ENCODE assay signal across 8 cellular contexts in genomic region chr21:32279377-32279680, GRCh38. TPM values are rescaled to one million over a fixed set of nuclear protein-coding genes. Genes with fewer than 3 reads are reported as not detected.
DNase-seq lines count a peak whose midpoint lies in the region; ATAC-seq and TF ChIP-seq lines count a peak whose summit lies in the region.

No MANE protein-coding gene starts in this region.

- peak overlapping the region; percentile 9 to 64; a peak in 1 of 4 replicates for H3K27ac ChIP-seq in SK-N-SH (ENCODE audit: low read depth in 2 of 2, low read length in 1 of 2)
- H3K27ac ChIP-seq in SJCRH30, result no peak overlapping the region

- H3K9me3 ChIP-seq in SK-N-SH, result no peaks in the 10 kb centered on the region
- no peaks in the 10 kb centered on the region for H3K9me3 ChIP-seq in SJCRH30 (replicated peaks)

- H3K27ac Mint-ChIP-seq in glutamatergic neuron (ENCODE audit: unreplicated experiment), result peak overlapping the region; percentile 95
- peak overlapping the region; percentile 97 for H3K27ac Mint-ChIP-seq in stimulated activated naive B cell treated with anti-CD40 and anti-IgM and Interleukin-4, amounts not matched to agents 10 μg/mL and 1 μg/mL and 100 μg/mL, for 72 hours

- H3K4me1 ChIP-seq in SK-N-SH (ENCODE audit: control insufficient read depth in 1 of 2, insufficient read depth in 2 of 2, low read depth in 1 of 2, low read length in 1 of 2) (peaks cover 0 to 14% of the 10 kb centered on the region in 2 experiments; a peak in 2 of 4 replicates), SJCRH30 (no peaks in the 10 kb centered on the region)

- 26% methylated on average over 9 of the region's 10 CpGs for WGBS in SK-N-SH (ENCODE audit: low lambda C conversion rate)

- no peak for TF ChIP-seq RAD21 in SK-N-SH (IDR thresholded peaks at IDR 0.05; ENCODE audit: low read length)

- no peaks in the 10 kb centered on the region for H3K9me2 ChIP-seq in SK-N-SH

- H4K20me1 ChIP-seq in SK-N-SH (ENCODE audit: insufficient read depth), result no peaks in the 10 kb centered on the region

- H3K9ac ChIP-seq in SK-N-SH, result peak overlapping the region; percentile 63

- TF ChIP-seq CTCF in SK-N-SH (IDR thresholded peaks at IDR 0.05) (no peak), glutamatergic neuron (IDR thresholded peaks at IDR 0.05; ENCODE audit: partially characterized antibody, unreplicated experiment) (no peak)

- H3F3A ChIP-seq in SK-N-SH (replicated peaks; ENCODE audit: insufficient read depth), result peaks cover 12% of the 10 kb centered on the region

- peak overlapping the region; percentile 74 to 83 for H3K4me3 ChIP-seq in SK-N-SH (ENCODE audit: low read depth in 2 of 2, low read length in 1 of 2)
- H3K4me3 ChIP-seq in SJCRH30, result peak overlapping the region; percentile 76

- H3K79me2 ChIP-seq in SK-N-SH (ENCODE audit: insufficient read depth), result peaks cover 32% of the 10 kb centered on the region

- peak overlapping the region; percentile 93 for H3K4me2 ChIP-seq in SK-N-SH

- CTCF ChIA-PET in SK-N-SH (lab: Yijun Ruan, JAX), result interaction anchor here (0.9 to 1.3 kb wide), 5 partner anchors 14 to 322 kb away, joined by 3 to 8 read pairs (median 3); no protein-coding TSS in a partner anchor

- peak overlapping the region; percentile 97 for H3K4me3 Mint-ChIP-seq in glutamatergic neuron (ENCODE audit: unreplicated experiment)
- H3K4me3 Mint-ChIP-seq in stimulated activated naive B cell treated with anti-CD40 and anti-IgM and Interleukin-4, amounts not matched to agents 10 μg/mL and 1 μg/mL and 100 μg/mL, for 72 hours, result peak overlapping the region; percentile 99 to 100

- TF ChIP-seq EP300 in SK-N-SH (IDR thresholded peaks at IDR 0.05; ENCODE audit: borderline replicate concordance in 1 of 2, low read depth in 1 of 2, low read length in 1 of 2), result no peak

- POLR2A ChIA-PET in SK-N-SH (lab: Yijun Ruan, JAX), result interaction anchor here (0.6 kb wide), 1 partner anchor 1067 kb away, joined by 4 read pairs; no protein-coding TSS in a partner anchor

- ATAC-seq in SK-N-SH treated with all-trans-retinoic acid at 6 μM for 48 hours (no peak), GM21619 (IDR thresholded peaks at IDR 0.05; ENCODE audit: unreplicated experiment) (no peak)
- ATAC-seq in stimulated activated naive B cell treated with anti-CD40 and anti-IgM and Interleukin-4, amounts not matched to agents 10 μg/mL and 1 μg/mL and 100 μg/mL, for 72 hours (replicated peaks), result no peak

- peaks cover 4% of the 10 kb centered on the region for H3K36me3 Mint-ChIP-seq in glutamatergic neuron (ENCODE audit: unreplicated experiment)
- H3K36me3 Mint-ChIP-seq in stimulated activated naive B cell treated with anti-CD40 and anti-IgM and Interleukin-4, amounts not matched to agents 10 μg/mL and 1 μg/mL and 100 μg/mL, for 72 hours, result peaks cover 29 to 45% of the 10 kb centered on the region in 2 donors

- H3K27me3 ChIP-seq in SK-N-SH (ENCODE audit: insufficient read depth) (no peaks in the 10 kb centered on the region), SJCRH30 (no peaks in the 10 kb centered on the region)

- peaks cover 8 to 14% of the 10 kb centered on the region in 2 experiments for H3K36me3 ChIP-seq in SK-N-SH (replicated peaks in 1 of 2; ENCODE audit: control insufficient read depth in 1 of 2, insufficient read depth in 2 of 2, low read length in 1 of 2)
- 0 out of 2 replicates have a peak, but pooled peaks cover 5% of the 10 kb centered on the region for H3K36me3 ChIP-seq in SJCRH30

- DNase-seq in SK-N-SH (no peak), SJCRH30 (no peak), glutamatergic neuron (no peak)
- no peak for DNase-seq in stimulated activated naive B cell treated with anti-CD40 and anti-IgM and Interleukin-4, amounts not matched to agents 10 μg/mL and 1 μg/mL and 100 μg/mL, for 72 hours
- no peak for DNase-seq in stimulated activated CD4-positive, alpha-beta T cell treated with anti-CD3 and anti-CD28 coated beads, Interleukin-12 subunit alpha, Interleukin-12 subunit beta, amount 100 ng/mL, for 4 hours
- no peak for DNase-seq in central memory CD4-positive, alpha-beta T cell

- peak overlapping the region; percentile 94 for H2AFZ ChIP-seq in SK-N-SH (ENCODE audit: low read depth)

- peaks cover 3% of the 10 kb centered on the region for H3K4me1 Mint-ChIP-seq in glutamatergic neuron (ENCODE audit: low read depth, unreplicated experiment)
- H3K4me1 Mint-ChIP-seq in stimulated activated naive B cell treated with anti-CD40 and anti-IgM and Interleukin-4, amounts not matched to agents 10 μg/mL and 1 μg/mL and 100 μg/mL, for 72 hours, result peaks cover 13 to 27% of the 10 kb centered on the region in 2 donors

- peaks cover 3% of the 10 kb centered on the region for H3K27me3 Mint-ChIP-seq in glutamatergic neuron (ENCODE audit: unreplicated experiment)
- no peaks in the 10 kb centered on the region for H3K27me3 Mint-ChIP-seq in stimulated activated naive B cell treated with anti-CD40 and anti-IgM and Interleukin-4, amounts not matched to agents 10 μg/mL and 1 μg/mL and 100 μg/mL, for 72 hours

- peaks cover 8% of the 10 kb centered on the region for H3K9me3 Mint-ChIP-seq in glutamatergic neuron (ENCODE audit: unreplicated experiment)
- H3K9me3 Mint-ChIP-seq in stimulated activated naive B cell treated with anti-CD40 and anti-IgM and Interleukin-4, amounts not matched to agents 10 μg/mL and 1 μg/mL and 100 μg/mL, for 72 hours, result no peaks in the 10 kb centered on the region

TF ChIP-seq in SK-N-SH, 30 proteins besides CTCF, POLR2A, EP300 and RAD21:
- TF ChIP-seq PBX3 (IDR thresholded peaks at IDR 0.05) (no peak), NRF1 (IDR thresholded peaks at IDR 0.05; ENCODE audit: low read depth, low read length) (no peak), TCF12 (IDR thresholded peaks at IDR 0.05) (no peak), JUND (IDR thresholded peaks at IDR 0.05) (no peak)

TF ChIP-seq in SK-N-SH treated with all-trans-retinoic acid at 6 μM for 48 hours, 23 proteins besides CTCF, POLR2A, EP300 and RAD21 (continues in another document):
- TF ChIP-seq CSDC2 (CRISPR knock-in tag; IDR thresholded peaks at IDR 0.05) (no peak), CSRNP3 (CRISPR knock-in tag; IDR thresholded peaks at IDR 0.05) (no peak), ZNF70 (CRISPR knock-in tag; IDR thresholded peaks at IDR 0.05) (no peak), ZNF8 (CRISPR knock-in tag; IDR thresholded peaks at IDR 0.05) (no peak), PATZ1 (CRISPR knock-in tag; IDR thresholded peaks at IDR 0.05; ENCODE audit: borderline replicate concordance) (no peak), POU6F1 (CRISPR knock-in tag; IDR thresholded peaks at IDR 0.05; ENCODE audit: borderline replicate concordance, low read depth) (no peak), ISL1 (CRISPR knock-in tag; IDR thresholded peaks at IDR 0.05) (no peak), GLIS3 (CRISPR knock-in tag; IDR thresholded peaks at IDR 0.05) (no peak), TCF4 (CRISPR knock-in tag; IDR thresholded peaks at IDR 0.05; ENCODE audit: borderline replicate concordance) (no peak), ZFP3 (CRISPR knock-in tag; IDR thresholded peaks at IDR 0.05) (no peak), ESRRG (CRISPR knock-in tag; IDR thresholded peaks at IDR 0.05) (no peak)

RNA-seq across cellular contexts. Expression of gene MIS18A, which starts 0.5 kb away (rescaled TPM):
- polyA plus RNA-seq in SK-N-SH (2012; rRNA removed), result 11.6 and 14.2 TPM in 2 replicates
- polyA plus RNA-seq in SK-N-SH (2012; cell fraction: cytosol; rRNA removed), result 14.0 and 14.8 TPM in 2 replicates
- 6.9 and 7.4 TPM in 2 replicates for polyA plus RNA-seq in SK-N-SH (2012; cell fraction: nucleus; rRNA removed)
- 40.9 and 48.0 TPM in 2 replicates for total RNA-seq in SJCRH30 (2014; rRNA removed; shearing (Covaris generic))
- 12.6 TPM for total RNA-seq in glutamatergic neuron (ENCODE audit: unreplicated experiment)

RNA-seq across cellular contexts. Expression of gene MRAP, which starts 19.3 kb away (rescaled TPM):
- polyA plus RNA-seq in SK-N-SH (2012; rRNA removed), result not detected in 2 replicates
- not detected in 2 replicates for polyA plus RNA-seq in SK-N-SH (2012; cell fraction: cytosol; rRNA removed)
- polyA plus RNA-seq in SK-N-SH (2012; cell fraction: nucleus; rRNA removed), result not detected in 2 replicates
- total RNA-seq in SJCRH30 (2014; rRNA removed; shearing (Covaris generic)), result not detected in 2 replicates
- not detected for total RNA-seq in glutamatergic neuron (ENCODE audit: unreplicated experiment)
